ENCODE assay signal across 1 cellular context in genomic region chr6:167469655-167470054, GRCh38.
TF ChIP-seq lines count a peak whose summit lies in the region.

No MANE protein-coding gene starts in this region.

TF ChIP-seq in K562, 482 proteins besides CTCF, POLR2A, EP300 and RAD21 (continued from another document):
- TF ChIP-seq STAT6 (CRISPR knock-in tag; IDR thresholded peaks at IDR 0.05) (no peak), RBM39 (optimal IDR thresholded peaks at IDR 0.05; ENCODE audit: low read depth, low read length) (no peak), ZNF639 (CRISPR knock-in tag; conservative IDR thresholded peaks at IDR 0.05 in 1 of 2, IDR thresholded peaks at IDR 0.05 in 1 of 2) (no peak), HNRNPLL (IDR thresholded peaks at IDR 0.05; ENCODE audit: low read depth, low read length, poor library complexity, severe bottlenecking) (no peak), CCNT2 (IDR thresholded peaks at IDR 0.05; ENCODE audit: borderline replicate concordance, extremely low read depth, insufficient read length, low read depth, low read length) (no peak), TBL1XR1 (IDR thresholded peaks at IDR 0.05; ENCODE audit: low read length in 2 of 2) (no peak), THAP7 (CRISPR knock-in tag; IDR thresholded peaks at IDR 0.05) (no peak), BMI1 (IDR thresholded peaks at IDR 0.05; ENCODE audit: low read length) (no peak), MYNN (IDR thresholded peaks at IDR 0.05) (no peak), MYNN (CRISPR knock-in tag; IDR thresholded peaks at IDR 0.05) (no peak), LCOR (CRISPR knock-in tag; IDR thresholded peaks at IDR 0.05) (no peak), SFPQ (IDR thresholded peaks at IDR 0.05; ENCODE audit: low read depth, low read length) (no peak), NEUROD1 (IDR thresholded peaks at IDR 0.05; ENCODE audit: borderline replicate concordance, low read depth, low read length, partially characterized antibody) (no peak), ZNF436 (CRISPR knock-in tag; IDR thresholded peaks at IDR 0.05) (no peak)
